Comparison of ENCODE assay signal across 19 cellular contexts in genomic region chr9:126652140-126652558, GRCh38. TPM values are rescaled to one million over a fixed set of nuclear protein-coding genes. Genes with fewer than 3 reads are reported as not detected.
DNase-seq lines count a peak whose midpoint lies in the region; ATAC-seq and TF ChIP-seq lines count a peak whose summit lies in the region.
"Had no signal": no experiment of that assay in that cellular context is flagged by ENCODE, and none has a peak within 500 bp of the region (broad histone marks: within the 10 kb centered on the region; RNA-seq: fewer than 3 reads in every experiment).

No MANE protein-coding gene starts in this region.

- no peak overlapping the region for H3K27ac ChIP-seq in left lung
- H3K27ac ChIP-seq: BLaER1, esophagus squamous epithelium, gastroesophageal sphincter, uterus had no signal

- H3K27me3 Mint-ChIP-seq in nephron progenitor cell (ENCODE audit: low read depth, poor library complexity) = peaks cover 47% of the 10 kb centered on the region

- peaks cover 98% of the 10 kb centered on the region for H3K4me1 Mint-ChIP-seq in nephron progenitor cell
- H3K4me1 Mint-ChIP-seq: activated naive CD4-positive, alpha-beta T cell treated with anti-CD3 and anti-CD28 coated beads, Interleukin-2, amount 50 U/mL, for 24 hours had no signal

- H3K27ac Mint-ChIP-seq in nephron progenitor cell = no peak overlapping the region
- H3K27ac Mint-ChIP-seq: activated naive CD4-positive, alpha-beta T cell treated with anti-CD3 and anti-CD28 coated beads, Interleukin-2, amount 50 U/mL, for 24 hours had no signal

- no peak for ATAC-seq in GM18907 (IDR thresholded peaks at IDR 0.05; ENCODE audit: unreplicated experiment)
- no peak for ATAC-seq in GM18505 (IDR thresholded peaks at IDR 0.05; ENCODE audit: unreplicated experiment)
- no peak for ATAC-seq in left lung
- ATAC-seq: gastroesophageal sphincter had no signal

- intact Hi-C loops in left lung (cut with DNase I) = no loop called here

- DNase-seq in COLO668 (lab: John Stamatoyannopoulos, UW; ENCODE audit: unreplicated experiment) = peak; percentile 68
- DNase-seq in NCI-H1417 treated with DMSO at 0.1 percent for 48 hours (lab: John Stamatoyannopoulos, UW) = peak; percentile 24
- peak; percentile 69 for DNase-seq in ecto neural progenitor cell (ENCODE audit: low spot score)
- DNase-seq in nephron progenitor cell = peak; percentile 70
- no peak for DNase-seq in HPDE6-E6E7 (ENCODE audit: extremely low spot score)
- no peak for DNase-seq in left lung
- DNase-seq: activated CD4-positive, CD25-positive, alpha-beta regulatory T cell treated with anti-CD3 and anti-CD28 coated beads, Interleukin-2, amount 50 U/mL, for 72 hours; effector memory CD4-positive, alpha-beta T cell; esophagus squamous epithelium; NCI-H1930; NCI-H510A treated with DMSO at 0.1 percent for 48 hours; stimulated activated CD4-positive, alpha-beta T cell treated with anti-CD3 and anti-CD28 coated beads, Interleukin-4, amount 100 ng/mL, for 4 hours; uterus had no signal

- no peak overlapping the region for H3K4me3 ChIP-seq in left lung
- H3K4me3 ChIP-seq: BLaER1, esophagus squamous epithelium, gastroesophageal sphincter, uterus had no signal

- H3K9me3 ChIP-seq in left lung = no peaks in the 10 kb centered on the region
- H3K9me3 ChIP-seq: BLaER1, esophagus squamous epithelium, gastroesophageal sphincter, uterus had no signal

- no peak for TF ChIP-seq CTCF in nephron progenitor cell (IDR thresholded peaks at IDR 0.05)
- TF ChIP-seq CTCF in left lung (IDR thresholded peaks at IDR 0.05) = no peak

- no peaks in the 10 kb centered on the region for H3K36me3 ChIP-seq in left lung
- H3K36me3 ChIP-seq: BLaER1, esophagus squamous epithelium, gastroesophageal sphincter, uterus had no signal

- no peaks in the 10 kb centered on the region for H3K4me1 ChIP-seq in left lung
- H3K4me1 ChIP-seq: gastroesophageal sphincter had no signal

- no peak for TF ChIP-seq POLR2A in GM18505 (IDR thresholded peaks at IDR 0.05; ENCODE audit: borderline replicate concordance, extremely low read depth, insufficient read depth, insufficient read length)

- peaks cover 24 to 88% of the 10 kb centered on the region in 2 donors for H3K27me3 ChIP-seq in left lung
- H3K27me3 ChIP-seq: uterus had no signal

- peak overlapping the region; percentile 50 for H3K4me3 Mint-ChIP-seq in nephron progenitor cell
- H3K4me3 Mint-ChIP-seq: activated naive CD4-positive, alpha-beta T cell treated with anti-CD3 and anti-CD28 coated beads, Interleukin-2, amount 50 U/mL, for 24 hours had no signal

- H3K9me3 Mint-ChIP-seq in nephron progenitor cell = no peaks in the 10 kb centered on the region
- H3K9me3 Mint-ChIP-seq: activated naive CD4-positive, alpha-beta T cell treated with anti-CD3 and anti-CD28 coated beads, Interleukin-2, amount 50 U/mL, for 24 hours had no signal

- no peaks in the 10 kb centered on the region for H3K36me3 Mint-ChIP-seq in nephron progenitor cell (ENCODE audit: low read depth)
- H3K36me3 Mint-ChIP-seq: activated naive CD4-positive, alpha-beta T cell treated with anti-CD3 and anti-CD28 coated beads, Interleukin-2, amount 50 U/mL, for 24 hours had no signal

RNA-seq across cellular contexts. Expression of gene LMX1B, which starts 38.4 kb away (rescaled TPM):
- under 1 TPM in 1 of 2 donors, not detected in 1; 0.05 TPM for total RNA-seq in left lung
- total RNA-seq: chondrocyte, uterus had no signal

Comparison
In these comparisons a context has a peak if more than half of its experiments do, and no peak if none do; other contexts are left out.
1. DNase-seq: peak in COLO668 (single experiment), NCI-H1417 treated with DMSO at 0.1 percent for 48 hours (single experiment), ecto neural progenitor cell (single experiment) and nephron progenitor cell (single experiment); none in HPDE6-E6E7 (single experiment) and left lung (0 of 2).